8 cellular contexts compared by ENCODE assay signal in genomic region chr10:70478191-70479160, GRCh38. TPM values are rescaled to one million over a fixed set of nuclear protein-coding genes. Genes with fewer than 3 reads are reported as not detected.
DNase-seq lines count a peak whose midpoint lies in the region; ATAC-seq and TF ChIP-seq lines count a peak whose summit lies in the region.

Gene PALD1 (plus strand): TSS chr10:70478767. CDS start chr10:70525952, 47,185 bp downstream.

- no peaks in the 10 kb centered on the region for H3K36me3 Mint-ChIP-seq in activated B cell treated with CpG ODN at 0.5 μM for 24 hours (ENCODE audit: low read depth)

- CTCF ChIA-PET in activated B cell treated with CpG ODN at 0.5 μM for 24 hours (lab: Charles Lee): interaction anchor here (1.0 kb wide), 1 partner anchor 30 kb away, joined by 3 read pairs; no protein-coding TSS in a partner anchor

- no peaks in the 10 kb centered on the region for H3K9me3 Mint-ChIP-seq in activated B cell treated with CpG ODN at 0.5 μM for 24 hours

- H3K4me1 Mint-ChIP-seq in activated B cell treated with CpG ODN at 0.5 μM for 24 hours: peaks cover 51% of the 10 kb centered on the region

- H3K27ac ChIP-seq in KOPT-K1 (ENCODE audit: low read depth, low read length, poor library complexity, severe bottlenecking): peak within 1 kb of the TSS; percentile 26
- peak within 1 kb of the TSS; percentile 22 for H3K27ac ChIP-seq in colonic mucosa

- DNase-seq in GM06990 (ENCODE audit: extremely low read depth, insufficient read length): peak; percentile 74
- DNase-seq in activated B cell treated with CpG ODN at 0.5 μM for 24 hours: peak; percentile 41
- peak; percentile 64 for DNase-seq in colonic mucosa
- peak; percentile 57 to 94 for DNase-seq in lower leg skin (ENCODE audit: low spot score in 2 of 2)
- peak in 2 of 3 donors; percentile 25 to 46 for DNase-seq in stimulated activated CD4-positive, alpha-beta T cell treated with anti-CD3 and anti-CD28 coated beads, TNF-alpha, amount 100 ng/mL, for 48 hours (ENCODE audit: low read depth in 3 of 3)

- H3K4me1 ChIP-seq in colonic mucosa: peaks cover 11% of the 10 kb centered on the region

- ATAC-seq in activated B cell treated with CpG ODN at 0.5 μM for 24 hours (ENCODE audit: low read depth) (peak; percentile 29), GM19455 (IDR thresholded peaks at IDR 0.05; ENCODE audit: unreplicated experiment) (no peak), GM18873 (IDR thresholded peaks at IDR 0.05; ENCODE audit: low FRiP score, unreplicated experiment) (no peak)

- H3K27ac Mint-ChIP-seq in activated B cell treated with CpG ODN at 0.5 μM for 24 hours: peak within 1 kb of the TSS; percentile 68

- peak within 1 kb of the TSS; percentile 81 for H3K4me3 Mint-ChIP-seq in activated B cell treated with CpG ODN at 0.5 μM for 24 hours

- peak within 1 kb of the TSS; percentile 29 to 69 for H3K9ac ChIP-seq in colonic mucosa (ENCODE audit: low read depth in 2 of 2, low read length in 2 of 2)

- TF ChIP-seq CTCF in GM06990 (IDR thresholded peaks at IDR 0.05; ENCODE audit: insufficient read depth, low read length, poor library complexity, severe bottlenecking) (peak; percentile 5), activated B cell treated with CpG ODN at 0.5 μM for 24 hours (IDR thresholded peaks at IDR 0.05) (no peak), colonic mucosa (IDR thresholded peaks at IDR 0.05) (no peak), lower leg skin (IDR thresholded peaks at IDR 0.05) (no peak)

- intact Hi-C loops in activated B cell treated with CpG ODN at 0.5 μM for 24 hours (cut with micrococcal nuclease): loop anchor here (2.0 to 5.0 kb wide), 2 partner anchors 16 to 59 kb away; no protein-coding TSS in a partner anchor
- intact Hi-C loops in colonic mucosa (cut with DNase I): no loop called here
- intact Hi-C loops in lower leg skin (cut with DNase I; ENCODE audit: low total_unique reads): no loop called here

- H3K4me3 ChIP-seq in GM06990 (replicated peaks; ENCODE audit: low read depth, low read length) (peak within 1 kb of the TSS; percentile 53), colonic mucosa (peak within 1 kb of the TSS; percentile 46), lower leg skin (ENCODE audit: low read depth, poor library complexity, severe bottlenecking) (peak within 1 kb of the TSS; percentile 28)

- no peaks in the 10 kb centered on the region for H3K27me3 Mint-ChIP-seq in activated B cell treated with CpG ODN at 0.5 μM for 24 hours

- H3K27me3 ChIP-seq in GM06990 (replicated peaks; ENCODE audit: control insufficient read depth, insufficient read depth, low read length) (no peaks in the 10 kb centered on the region), colonic mucosa (no peaks in the 10 kb centered on the region)

- no peak for TF ChIP-seq POLR2A in lower leg skin (IDR thresholded peaks at IDR 0.05)

- WGBS in lower leg skin, 2 donors: 1 to 3% methylated on average over 6 to 29 of the region's 110 CpGs

- H3K9me3 ChIP-seq in KOPT-K1 (ENCODE audit: insufficient read depth, low read length, poor library complexity, severe bottlenecking) (no peaks in the 10 kb centered on the region), colonic mucosa (no peaks in the 10 kb centered on the region)

- no peaks in the 10 kb centered on the region for H3K36me3 ChIP-seq in GM06990 (ENCODE audit: control insufficient read depth, insufficient read depth, low read length)
- H3K36me3 ChIP-seq in KOPT-K1 (ENCODE audit: insufficient read depth, low read length): no peaks in the 10 kb centered on the region
- H3K36me3 ChIP-seq in colonic mucosa: no peaks in the 10 kb centered on the region

- POLR2A ChIA-PET in activated B cell treated with CpG ODN at 0.5 μM for 24 hours (lab: Charles Lee): interaction anchor here (0.6 to 2.6 kb wide), 2 partner anchors 16 to 405 kb away, joined by 6 to 19 read pairs; no protein-coding TSS in a partner anchor

RNA-seq across cellular contexts. Expression of gene PALD1, which starts in this region (rescaled TPM):
- total RNA-seq in activated B cell treated with CpG ODN at 0.5 μM for 24 hours (2.4 and 3.3 TPM in 2 replicates), colonic mucosa (1 to 10 TPM; 1.3 to 2.5 TPM), lower leg skin (1 to 10 TPM; 6.0 to 9.7 (median 6.4) TPM)
